In the genomic region with DNA sequence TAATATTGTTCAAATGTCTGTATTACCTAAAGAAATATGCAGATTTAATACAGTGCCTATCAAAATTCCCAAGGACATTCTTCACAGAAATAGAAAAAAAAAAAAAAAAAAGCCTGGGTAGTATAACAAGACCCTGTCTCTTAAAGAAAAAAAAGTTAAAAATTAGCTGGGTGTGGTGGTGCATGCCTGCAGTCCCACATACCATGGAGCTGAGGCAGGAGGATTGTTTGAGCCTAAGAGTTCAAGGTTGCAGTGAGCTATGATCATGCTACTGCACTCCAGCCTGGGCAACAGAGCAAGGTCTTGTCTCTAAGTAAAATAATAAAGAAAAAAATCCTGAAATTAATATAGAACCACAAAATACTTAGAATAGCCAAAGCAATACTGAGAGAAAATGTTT, we compare ENCODE assay signal across 1 cellular context.
A peak's percentile ranks its signal among the peaks of the same experiment; 100 is the strongest.
TF ChIP-seq lines count a peak whose summit lies in the region.

No MANE protein-coding gene starts in this region.

TF ChIP-seq in HepG2, 621 proteins besides CTCF, POLR2A, EP300 and RAD21 (continued from another document):
- TF ChIP-seq, protein P1, sequence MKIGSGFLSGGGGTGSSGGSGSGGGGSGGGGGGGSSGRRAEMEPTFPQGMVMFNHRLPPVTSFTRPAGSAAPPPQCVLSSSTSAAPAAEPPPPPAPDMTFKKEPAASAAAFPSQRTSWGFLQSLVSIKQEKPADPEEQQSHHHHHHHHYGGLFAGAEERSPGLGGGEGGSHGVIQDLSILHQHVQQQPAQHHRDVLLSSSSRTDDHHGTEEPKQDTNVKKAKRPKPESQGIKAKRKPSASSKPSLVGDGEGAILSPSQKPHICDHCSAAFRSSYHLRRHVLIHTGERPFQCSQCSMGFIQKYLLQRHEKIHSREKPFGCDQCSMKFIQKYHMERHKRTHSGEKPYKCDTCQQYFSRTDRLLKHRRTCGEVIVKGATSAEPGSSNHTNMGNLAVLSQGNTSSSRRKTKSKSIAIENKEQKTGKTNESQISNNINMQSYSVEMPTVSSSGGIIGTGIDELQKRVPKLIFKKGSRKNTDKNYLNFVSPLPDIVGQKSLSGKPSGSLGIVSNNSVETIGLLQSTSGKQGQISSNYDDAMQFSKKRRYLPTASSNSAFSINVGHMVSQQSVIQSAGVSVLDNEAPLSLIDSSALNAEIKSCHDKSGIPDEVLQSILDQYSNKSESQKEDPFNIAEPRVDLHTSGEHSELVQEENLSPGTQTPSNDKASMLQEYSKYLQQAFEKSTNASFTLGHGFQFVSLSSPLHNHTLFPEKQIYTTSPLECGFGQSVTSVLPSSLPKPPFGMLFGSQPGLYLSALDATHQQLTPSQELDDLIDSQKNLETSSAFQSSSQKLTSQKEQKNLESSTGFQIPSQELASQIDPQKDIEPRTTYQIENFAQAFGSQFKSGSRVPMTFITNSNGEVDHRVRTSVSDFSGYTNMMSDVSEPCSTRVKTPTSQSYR (CRISPR knock-in tag; IDR thresholded peaks at IDR 0.05; ENCODE audit: borderline replicate concordance), result no peak
- TF ChIP-seq, protein P2, sequence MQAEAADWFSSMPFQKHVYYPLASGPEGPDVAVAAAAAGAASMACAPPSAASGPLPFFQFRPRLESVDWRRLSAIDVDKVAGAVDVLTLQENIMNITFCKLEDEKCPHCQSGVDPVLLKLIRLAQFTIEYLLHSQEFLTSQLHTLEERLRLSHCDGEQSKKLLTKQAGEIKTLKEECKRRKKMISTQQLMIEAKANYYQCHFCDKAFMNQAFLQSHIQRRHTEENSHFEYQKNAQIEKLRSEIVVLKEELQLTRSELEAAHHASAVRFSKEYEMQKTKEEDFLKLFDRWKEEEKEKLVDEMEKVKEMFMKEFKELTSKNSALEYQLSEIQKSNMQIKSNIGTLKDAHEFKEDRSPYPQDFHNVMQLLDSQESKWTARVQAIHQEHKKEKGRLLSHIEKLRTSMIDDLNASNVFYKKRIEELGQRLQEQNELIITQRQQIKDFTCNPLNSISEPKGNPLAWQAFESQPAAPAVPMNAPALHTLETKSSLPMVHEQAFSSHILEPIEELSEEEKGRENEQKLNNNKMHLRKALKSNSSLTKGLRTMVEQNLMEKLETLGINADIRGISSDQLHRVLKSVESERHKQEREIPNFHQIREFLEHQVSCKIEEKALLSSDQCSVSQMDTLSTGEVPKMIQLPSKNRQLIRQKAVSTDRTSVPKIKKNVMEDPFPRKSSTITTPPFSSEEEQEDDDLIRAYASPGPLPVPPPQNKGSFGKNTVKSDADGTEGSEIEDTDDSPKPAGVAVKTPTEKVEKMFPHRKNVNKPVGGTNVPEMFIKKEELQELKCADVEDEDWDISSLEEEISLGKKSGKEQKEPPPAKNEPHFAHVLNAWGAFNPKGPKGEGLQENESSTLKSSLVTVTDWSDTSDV (CRISPR knock-in tag; IDR thresholded peaks at IDR 0.05), result no peak
- TF ChIP-seq RORA (CRISPR knock-in tag; IDR thresholded peaks at IDR 0.05) (no peak), CREB1 (IDR thresholded peaks at IDR 0.05) (no peak), CREB1 (CRISPR knock-in tag; IDR thresholded peaks at IDR 0.05) (peak; percentile 32; the same call in 1 of the 2 replicates), ZNF761 (CRISPR knock-in tag; conservative IDR thresholded peaks at IDR 0.05) (no peak), BCL6 (CRISPR knock-in tag; IDR thresholded peaks at IDR 0.05) (0 out of 2 replicates have a peak, but pooled peaks have one; percentile 28), ZNF780A (CRISPR knock-in tag; IDR thresholded peaks at IDR 0.05) (no peak), NR2F2 (IDR thresholded peaks at IDR 0.05; ENCODE audit: borderline replicate concordance, low read depth) (no peak), NR2F6 (IDR thresholded peaks at IDR 0.05) (peak; percentile 54; the same call in 1 of the 2 replicates), NR2F6 (CRISPR knock-in tag; IDR thresholded peaks at IDR 0.05) (peak; percentile 83), ZNF839 (CRISPR knock-in tag; IDR thresholded peaks at IDR 0.05; ENCODE audit: borderline replicate concordance) (no peak), FOXA3 (CRISPR knock-in tag; IDR thresholded peaks at IDR 0.05) (0 out of 2 replicates have a peak, but pooled peaks have one; percentile 11), SP2 (CRISPR knock-in tag; IDR thresholded peaks at IDR 0.05) (no peak), CCDC6 (CRISPR knock-in tag; IDR thresholded peaks at IDR 0.05) (no peak), NR2F1 (CRISPR knock-in tag; IDR thresholded peaks at IDR 0.05) (peak in 1 of 2 experiments; percentile 49; a peak in 2 of 4 replicates), ZSCAN9 (CRISPR knock-in tag; IDR thresholded peaks at IDR 0.05; ENCODE audit: borderline replicate concordance) (0 out of 2 replicates have a peak, but pooled peaks have one; percentile 43), ZNF615 (CRISPR knock-in tag; IDR thresholded peaks at IDR 0.05; ENCODE audit: borderline replicate concordance) (no peak), KDM3A (CRISPR knock-in tag; IDR thresholded peaks at IDR 0.05; ENCODE audit: low read depth) (no peak), CHCHD3 (CRISPR knock-in tag; IDR thresholded peaks at IDR 0.05) (no peak), NCOA2 (CRISPR knock-in tag; IDR thresholded peaks at IDR 0.05) (peak; percentile 49), NFKBIZ (CRISPR knock-in tag; IDR thresholded peaks at IDR 0.05) (no peak), JDP2 (CRISPR knock-in tag; IDR thresholded peaks at IDR 0.05; ENCODE audit: borderline replicate concordance) (no peak), LCORL (IDR thresholded peaks at IDR 0.05) (peak; percentile 51; the same call in 1 of the 2 replicates), LCORL (CRISPR knock-in tag; IDR thresholded peaks at IDR 0.05) (peak; percentile 64; the same call in 1 of the 2 replicates), GATAD2A (CRISPR knock-in tag; IDR thresholded peaks at IDR 0.05) (peak; percentile 53; the same call in 1 of the 2 replicates)
- TF ChIP-seq, protein P3, sequence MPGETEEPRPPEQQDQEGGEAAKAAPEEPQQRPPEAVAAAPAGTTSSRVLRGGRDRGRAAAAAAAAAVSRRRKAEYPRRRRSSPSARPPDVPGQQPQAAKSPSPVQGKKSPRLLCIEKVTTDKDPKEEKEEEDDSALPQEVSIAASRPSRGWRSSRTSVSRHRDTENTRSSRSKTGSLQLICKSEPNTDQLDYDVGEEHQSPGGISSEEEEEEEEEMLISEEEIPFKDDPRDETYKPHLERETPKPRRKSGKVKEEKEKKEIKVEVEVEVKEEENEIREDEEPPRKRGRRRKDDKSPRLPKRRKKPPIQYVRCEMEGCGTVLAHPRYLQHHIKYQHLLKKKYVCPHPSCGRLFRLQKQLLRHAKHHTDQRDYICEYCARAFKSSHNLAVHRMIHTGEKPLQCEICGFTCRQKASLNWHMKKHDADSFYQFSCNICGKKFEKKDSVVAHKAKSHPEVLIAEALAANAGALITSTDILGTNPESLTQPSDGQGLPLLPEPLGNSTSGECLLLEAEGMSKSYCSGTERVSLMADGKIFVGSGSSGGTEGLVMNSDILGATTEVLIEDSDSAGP (CRISPR knock-in tag; IDR thresholded peaks at IDR 0.05; ENCODE audit: borderline replicate concordance), result no peak
- TF ChIP-seq, protein P4, sequence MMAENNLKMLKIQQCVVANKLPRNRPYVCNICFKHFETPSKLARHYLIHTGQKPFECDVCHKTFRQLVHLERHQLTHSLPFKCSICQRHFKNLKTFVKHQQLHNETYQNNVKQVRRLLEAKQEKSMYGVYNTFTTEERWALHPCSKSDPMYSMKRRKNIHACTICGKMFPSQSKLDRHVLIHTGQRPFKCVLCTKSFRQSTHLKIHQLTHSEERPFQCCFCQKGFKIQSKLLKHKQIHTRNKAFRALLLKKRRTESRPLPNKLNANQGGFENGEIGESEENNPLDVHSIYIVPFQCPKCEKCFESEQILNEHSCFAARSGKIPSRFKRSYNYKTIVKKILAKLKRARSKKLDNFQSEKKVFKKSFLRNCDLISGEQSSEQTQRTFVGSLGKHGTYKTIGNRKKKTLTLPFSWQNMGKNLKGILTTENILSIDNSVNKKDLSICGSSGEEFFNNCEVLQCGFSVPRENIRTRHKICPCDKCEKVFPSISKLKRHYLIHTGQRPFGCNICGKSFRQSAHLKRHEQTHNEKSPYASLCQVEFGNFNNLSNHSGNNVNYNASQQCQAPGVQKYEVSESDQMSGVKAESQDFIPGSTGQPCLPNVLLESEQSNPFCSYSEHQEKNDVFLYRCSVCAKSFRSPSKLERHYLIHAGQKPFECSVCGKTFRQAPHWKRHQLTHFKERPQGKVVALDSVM (CRISPR knock-in tag; IDR thresholded peaks at IDR 0.05), result no peak
- TF ChIP-seq, protein P5, sequence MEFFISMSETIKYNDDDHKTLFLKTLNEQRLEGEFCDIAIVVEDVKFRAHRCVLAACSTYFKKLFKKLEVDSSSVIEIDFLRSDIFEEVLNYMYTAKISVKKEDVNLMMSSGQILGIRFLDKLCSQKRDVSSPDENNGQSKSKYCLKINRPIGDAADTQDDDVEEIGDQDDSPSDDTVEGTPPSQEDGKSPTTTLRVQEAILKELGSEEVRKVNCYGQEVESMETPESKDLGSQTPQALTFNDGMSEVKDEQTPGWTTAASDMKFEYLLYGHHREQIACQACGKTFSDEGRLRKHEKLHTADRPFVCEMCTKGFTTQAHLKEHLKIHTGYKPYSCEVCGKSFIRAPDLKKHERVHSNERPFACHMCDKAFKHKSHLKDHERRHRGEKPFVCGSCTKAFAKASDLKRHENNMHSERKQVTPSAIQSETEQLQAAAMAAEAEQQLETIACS (CRISPR knock-in tag; IDR thresholded peaks at IDR 0.05), result no peak
